In the genomic region with DNA sequence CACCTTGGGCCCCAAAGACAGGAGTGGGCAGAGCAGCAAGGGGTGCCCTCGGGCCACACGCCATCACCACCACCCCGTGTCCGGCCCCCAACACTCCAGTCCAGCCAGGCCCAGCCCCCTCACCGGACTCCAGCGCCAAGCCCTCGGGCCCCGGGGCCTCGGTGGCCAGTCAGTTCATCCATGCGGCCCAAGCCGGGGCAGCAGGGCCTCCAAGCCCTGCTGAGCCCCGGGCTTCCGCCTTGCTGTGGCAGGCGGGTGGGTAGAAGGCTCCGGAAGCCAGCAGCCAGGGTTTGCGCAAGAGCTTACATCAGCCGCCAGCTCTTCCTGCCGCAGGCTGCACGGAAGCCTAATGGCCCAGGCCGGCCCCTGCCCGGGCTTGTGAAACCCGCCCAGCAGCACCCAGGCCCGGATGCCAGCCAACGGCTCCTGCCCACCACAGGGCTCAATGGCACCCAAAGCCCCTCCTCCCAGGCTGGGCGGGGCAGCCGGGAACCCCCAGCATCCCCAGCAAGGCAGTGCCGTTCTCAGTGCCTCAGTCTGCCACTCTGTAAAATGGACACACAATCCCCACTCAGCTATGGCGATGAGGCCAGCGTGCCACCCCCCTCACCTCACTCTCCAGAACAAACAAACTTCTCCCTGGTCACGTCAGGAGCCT, we compare ENCODE assay signal across 8 cellular contexts. TPM values are rescaled to one million over a fixed set of nuclear protein-coding genes. Genes with fewer than 3 reads are reported as not detected.
A peak's percentile ranks its signal among the peaks of the same experiment; 100 is the strongest.
DNase-seq lines count a peak whose midpoint lies in the region; ATAC-seq, FAIRE-seq and TF ChIP-seq lines count a peak whose summit lies in the region.

No MANE protein-coding gene starts in this region.

- H4K20me1 ChIP-seq in keratinocyte (ENCODE audit: control insufficient read depth, extremely low read depth, insufficient read depth, low read length): no peaks in the 10 kb centered on the region

- peak overlapping the region; percentile 98 for H3K9ac ChIP-seq in keratinocyte (ENCODE audit: control insufficient read depth, extremely low read depth, insufficient read depth, low read length)

- no peaks in the 10 kb centered on the region for H3K9me1 ChIP-seq in keratinocyte (ENCODE audit: control insufficient read depth, extremely low read depth, insufficient read depth, low read length)

- DNase-seq in COLO829 (ENCODE audit: low spot score) (peak; percentile 99), HuH-7.5 (ENCODE audit: low spot score) (peak; percentile 99), amniotic epithelial cell (ENCODE audit: low read depth) (peak; percentile 97), keratinocyte (ENCODE audit: low read depth, low spot score) (peak; percentile 95), middle frontal gyrus (ENCODE audit: extremely low spot score, low spot score) (no peak)
- peak; percentile 76 for DNase-seq in stimulated activated CD4-positive, alpha-beta T cell treated with anti-CD3 and anti-CD28 coated beads, Interleukin-2, amount 100 ng/mL, for 48 hours

- H3K27ac Mint-ChIP-seq in T-helper 1 cell treated with Interleukin-12 subunit alpha and Interleukin-12 subunit beta and Interleukin-4 antibody, amounts not matched to agents 30 μg/mL and 1 μg/mL, for 36 hours: peak overlapping the region; percentile 97

- no peaks in the 10 kb centered on the region for H3K9me3 ChIP-seq in keratinocyte (ENCODE audit: control insufficient read depth, low read depth, low read length)

- H3K4me1 Mint-ChIP-seq in T-helper 1 cell treated with Interleukin-12 subunit alpha and Interleukin-12 subunit beta and Interleukin-4 antibody, amounts not matched to agents 30 μg/mL and 1 μg/mL, for 36 hours (ENCODE audit: low read depth): peaks cover 21% of the 10 kb centered on the region

- no peak for TF ChIP-seq CTCF in keratinocyte (optimal IDR thresholded peaks at IDR 0.05 in 1 of 3, IDR thresholded peaks at IDR 0.05 in 1 of 3, conservative IDR thresholded peaks at IDR 0.05 in 1 of 3; ENCODE audit: extremely low read depth in 1 of 3, insufficient read depth in 2 of 3, low read length in 3 of 3)

- H3K79me2 ChIP-seq in keratinocyte (ENCODE audit: control insufficient read depth, insufficient read depth, low read length): peaks cover 51% of the 10 kb centered on the region

- peak; percentile 90 for ATAC-seq in GM21381 (IDR thresholded peaks at IDR 0.05; ENCODE audit: unreplicated experiment)

- no peaks in the 10 kb centered on the region for H3K9me3 Mint-ChIP-seq in T-helper 1 cell treated with Interleukin-12 subunit alpha and Interleukin-12 subunit beta and Interleukin-4 antibody, amounts not matched to agents 30 μg/mL and 1 μg/mL, for 36 hours

- H3K4me3 Mint-ChIP-seq in T-helper 1 cell treated with Interleukin-12 subunit alpha and Interleukin-12 subunit beta and Interleukin-4 antibody, amounts not matched to agents 30 μg/mL and 1 μg/mL, for 36 hours: peak overlapping the region; percentile 83

- H2AFZ ChIP-seq in keratinocyte (ENCODE audit: control insufficient read depth, low read length): no peak overlapping the region

- dilution Hi-C loops in keratinocyte (cut with MboI; ENCODE audit: extremely low pct_ligation_motif_present, low sequenced_read_pairs): no loop called here

- peaks cover 10% of the 10 kb centered on the region for H3K36me3 Mint-ChIP-seq in T-helper 1 cell treated with Interleukin-12 subunit alpha and Interleukin-12 subunit beta and Interleukin-4 antibody, amounts not matched to agents 30 μg/mL and 1 μg/mL, for 36 hours (ENCODE audit: low read depth)

- H3K4me3 ChIP-seq in keratinocyte (ENCODE audit: control insufficient read depth in 2 of 3, extremely low read depth in 1 of 3, insufficient read depth in 2 of 3, low read depth in 1 of 3, low read length in 3 of 3): peak overlapping the region; percentile 86 to 96 (median 93)

- FAIRE-seq in keratinocyte (lab: Jason Lieb, UNC): peak; percentile 73

- no peaks in the 10 kb centered on the region for H3K27me3 ChIP-seq in keratinocyte (ENCODE audit: control insufficient read depth, extremely low read depth, insufficient read depth, low read length)

- H3K4me2 ChIP-seq in keratinocyte (ENCODE audit: control insufficient read depth, extremely low read depth, insufficient read depth, low read depth, low read length): peak overlapping the region; percentile 86

- no peaks in the 10 kb centered on the region for H3K27me3 Mint-ChIP-seq in T-helper 1 cell treated with Interleukin-12 subunit alpha and Interleukin-12 subunit beta and Interleukin-4 antibody, amounts not matched to agents 30 μg/mL and 1 μg/mL, for 36 hours (ENCODE audit: low read depth)

- H3K4me1 ChIP-seq in keratinocyte (ENCODE audit: control insufficient read depth, extremely low read depth, insufficient read depth, low read length): peaks cover 11% of the 10 kb centered on the region

- peaks cover 14 to 18% of the 10 kb centered on the region in 2 experiments for H3K36me3 ChIP-seq in keratinocyte (ENCODE audit: control insufficient read depth in 2 of 2, extremely low read depth in 1 of 2, insufficient read depth in 2 of 2, low read length in 2 of 2)

- peak overlapping the region; percentile 94 for H3K27ac ChIP-seq in keratinocyte (ENCODE audit: control insufficient read depth, insufficient read depth, low read length)

RNA-seq across cellular contexts. Expression of a gene that starts 26.5 kb away (rescaled TPM):
- polyA plus RNA-seq in keratinocyte: 9.3 to 25.7 TPM (median 13.2 TPM) in 3 replicates
- polyA plus RNA-seq in keratinocyte (2011; ENCODE audit: low read depth): 18.5 TPM
- 7.1 and 13.8 TPM in 2 replicates for polyA plus RNA-seq in keratinocyte (2011; cell fraction: cytosol; rRNA removed)
- polyA plus RNA-seq in keratinocyte (2011; cell fraction: nucleus; rRNA removed): 62.2 and 62.8 TPM in 2 replicates
- 15.0 and 64.6 TPM in 2 replicates for polyA plus RNA-seq in keratinocyte (2012; ENCODE audit: low replicate concordance)
- polyA minus RNA-seq in keratinocyte: 29.6 to 131 TPM (median 30.0 TPM) in 3 replicates
- polyA minus RNA-seq in keratinocyte (2011; cell fraction: cytosol; rRNA and poly(A)+ RNA removed): 74.2 TPM
- polyA minus RNA-seq in keratinocyte (2011; cell fraction: nucleus; rRNA and poly(A)+ RNA removed): 86.9 and 115 TPM in 2 replicates
